Comparison of ENCODE assay signal across 19 cellular contexts in the genomic region with DNA sequence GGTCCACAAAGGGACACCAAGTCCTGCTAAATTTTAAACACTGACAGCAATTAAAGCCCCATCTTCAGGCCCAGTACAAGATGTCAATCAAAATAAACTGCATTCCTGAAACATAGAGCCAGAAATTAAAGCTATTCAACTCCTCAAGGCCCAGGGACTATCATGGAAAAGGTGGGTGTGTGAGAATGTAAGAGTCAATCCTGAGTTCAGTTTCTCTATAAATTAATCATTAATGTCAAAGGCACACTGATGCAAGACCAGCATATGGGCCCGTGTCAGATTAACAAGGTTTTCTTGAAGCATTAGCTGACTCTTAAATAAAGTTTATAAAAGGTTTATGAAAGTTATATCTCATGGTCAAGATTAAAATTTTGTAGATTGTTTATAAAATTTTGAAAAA. TPM values are rescaled to one million over a fixed set of nuclear protein-coding genes. Genes with fewer than 3 reads are reported as not detected.
DNase-seq lines count a peak whose midpoint lies in the region; ATAC-seq, FAIRE-seq and TF ChIP-seq lines count a peak whose summit lies in the region.
"Had no signal": no experiment of that assay in that cellular context is flagged by ENCODE, and none has a peak within 500 bp of the region (broad histone marks: within the 10 kb centered on the region; RNA-seq: fewer than 3 reads in every experiment).

No MANE protein-coding gene starts in this region.

- no TSS peak for BruUV-seq in HepG2 (replicated peaks; lab: Mats Ljungman, UMichigan)
- no TSS peak for BruUV-seq in OCI-LY7 (replicated peaks; lab: Mats Ljungman, UMichigan)

- H3K27me3 ChIP-seq in liver (ENCODE audit: control insufficient read depth in 4 of 4, insufficient read depth in 4 of 4, low read length in 3 of 4) (no peaks in the 10 kb centered on the region), HepG2 (ENCODE audit: control insufficient read depth in 1 of 2, insufficient read depth in 2 of 2, low read length in 2 of 2) (no peaks in the 10 kb centered on the region), right lobe of liver (no peaks in the 10 kb centered on the region)

- ATAC-seq in HepG2 (no peak), right lobe of liver (peak in 3 of 4 donors; percentile 60 to 70 (median 63))
- ATAC-seq: CD8-positive, alpha-beta T cell; GM12878 had no signal

- no peaks in the 10 kb centered on the region for H3K79me2 ChIP-seq in HepG2 (ENCODE audit: insufficient read depth, low read length)
- H3K79me2 ChIP-seq in OCI-LY7 (ENCODE audit: insufficient read depth, low read depth, low read length) = no peaks in the 10 kb centered on the region

- H3K4me3 ChIP-seq in liver (ENCODE audit: low read depth in 1 of 3, low read length in 3 of 3) (no peak overlapping the region), HepG2 (replicated peaks in 1 of 3; ENCODE audit: insufficient read depth in 1 of 3, low read depth in 2 of 3, low read length in 3 of 3) (no peak overlapping the region), right lobe of liver (no peak overlapping the region), OCI-LY7 (ENCODE audit: low read depth, low read length, poor library complexity, severe bottlenecking) (no peak overlapping the region)
- H3K4me3 ChIP-seq: GM12878, GM23248 had no signal

- H3K4me1 Mint-ChIP-seq in osteocyte (ENCODE audit: unreplicated experiment) = no peaks in the 10 kb centered on the region
- H3K4me1 Mint-ChIP-seq: CD4-positive, CD25-positive, alpha-beta regulatory T cell had no signal

- H3K4me1 ChIP-seq in liver (ENCODE audit: control insufficient read depth in 4 of 4, insufficient read depth in 4 of 4, low read length in 3 of 4) (no peaks in the 10 kb centered on the region), HepG2 (ENCODE audit: insufficient read depth, low read length) (no peaks in the 10 kb centered on the region), right lobe of liver (no peaks in the 10 kb centered on the region), OCI-LY7 (ENCODE audit: insufficient read depth, low read length, poor library complexity, severe bottlenecking) (peaks cover 17% of the 10 kb centered on the region)
- H3K4me1 ChIP-seq: Caco-2 had no signal

- H3K4me2 ChIP-seq in HepG2 (ENCODE audit: low read depth, low read length) = no peak overlapping the region
- no peak overlapping the region for H3K4me2 ChIP-seq in OCI-LY7 (ENCODE audit: low read length)

- DNase-seq in HepG2 (ENCODE audit: low spot score) (no peak), kidney tubule cell (ENCODE audit: low spot score) (peak; percentile 44), right lobe of liver (no peak), osteocyte (ENCODE audit: extremely low spot score, unreplicated experiment) (no peak), OCI-LY7 (ENCODE audit: low spot score) (no peak), NCI-H2171 (lab: John Stamatoyannopoulos, UW) (no peak)
- DNase-seq: 8988T; C1 segment of cervical spinal cord; Caco-2; CD4-positive, CD25-positive, alpha-beta regulatory T cell; CD8-positive, alpha-beta T cell; DMS153; DND-41; GM23248; H7; HCEC 1CT had no signal

- H3K36me3 ChIP-seq in liver (ENCODE audit: control insufficient read depth in 4 of 4, insufficient read depth in 3 of 4, low read depth in 1 of 4, low read length in 3 of 4) (no peaks in the 10 kb centered on the region), HepG2 (replicated peaks in 1 of 2; ENCODE audit: control insufficient read depth in 1 of 2, insufficient read depth in 2 of 2, low read length in 2 of 2) (no peaks in the 10 kb centered on the region), right lobe of liver (no peaks in the 10 kb centered on the region), OCI-LY7 (ENCODE audit: insufficient read depth, low read length) (no peaks in the 10 kb centered on the region; the same call in 1 of the 2 replicates)

- in situ Hi-C loops in HepG2 (cut with HindIII; ENCODE audit: extremely low pct_ligation_motif_present, low pct_unique_long_range_greater_than_20kb) = no loop called here

- H3K9ac ChIP-seq in liver (ENCODE audit: low read depth in 1 of 2, low read length in 2 of 2) (no peak overlapping the region), HepG2 (ENCODE audit: insufficient read depth, low read depth, low read length) (no peak overlapping the region)
- H3K9ac ChIP-seq: GM23248 had no signal

- no peaks in the 10 kb centered on the region for H4K20me1 ChIP-seq in HepG2 (ENCODE audit: insufficient read depth, low read length)
- H4K20me1 ChIP-seq in OCI-LY7 (ENCODE audit: insufficient read depth, low read length) = no peaks in the 10 kb centered on the region

- 37% methylated on average over 1 of the region's 1 CpG for WGBS in liver
- 7% methylated on average over 1 of the region's 1 CpG for WGBS in HepG2 (ENCODE audit: low lambda C conversion rate)
- 17% methylated on average over 1 of the region's 1 CpG for WGBS in right lobe of liver (ENCODE audit: insufficient coverage, low coverage, low lambda C conversion rate, missing lambda C conversion rate)

- H3K9me3 ChIP-seq in liver (ENCODE audit: control insufficient read depth in 4 of 4, low read length in 3 of 4) (no peaks in the 10 kb centered on the region), HepG2 (ENCODE audit: low read length) (no peaks in the 10 kb centered on the region), right lobe of liver (no peaks in the 10 kb centered on the region), OCI-LY7 (ENCODE audit: low read length) (peaks cover 32% of the 10 kb centered on the region; the same call in 1 of the 2 replicates)
- H3K9me3 ChIP-seq: Caco-2 had no signal

- no peak for FAIRE-seq in HepG2 (lab: Jason Lieb, UNC)
- FAIRE-seq: GM12878, H1 had no signal

- POLR2A ChIA-PET in HepG2 (lab: Yijun Ruan, JAX) = no interaction called here
- POLR2A ChIA-PET in OCI-LY7 (lab: Charles Lee) = interaction anchor here (0.7 to 1.4 kb wide), 2 partner anchors 8 to 12 kb away, joined by 3 to 4 read pairs; no protein-coding TSS in a partner anchor

- H3K4me3 Mint-ChIP-seq in osteocyte (ENCODE audit: unreplicated experiment) = no peak overlapping the region
- H3K4me3 Mint-ChIP-seq: CD4-positive, CD25-positive, alpha-beta regulatory T cell; CD8-positive, alpha-beta T cell had no signal

- no peaks in the 10 kb centered on the region for H3K9me2 ChIP-seq in OCI-LY7 (ENCODE audit: insufficient read depth, low read length)

- TF ChIP-seq EP300 in HepG2 (IDR thresholded peaks at IDR 0.05; ENCODE audit: low read depth in 2 of 2, low read length in 2 of 2) (no peak), HepG2 (CRISPR knock-in tag; IDR thresholded peaks at IDR 0.05; ENCODE audit: borderline replicate concordance) (no peak)

- no peak overlapping the region for H2AFZ ChIP-seq in HepG2 (ENCODE audit: low read length)
- H2AFZ ChIP-seq in OCI-LY7 (ENCODE audit: low read length) = no peak overlapping the region
- H2AFZ ChIP-seq: GM23248 had no signal

- TF ChIP-seq RAD21 in liver (IDR thresholded peaks at IDR 0.05) = no peak
- no peak for TF ChIP-seq RAD21 in HepG2 (CRISPR knock-in tag; IDR thresholded peaks at IDR 0.05)

- no peak overlapping the region for H3K27ac ChIP-seq in liver (ENCODE audit: low read depth in 1 of 2, low read length in 2 of 2)
- H3K27ac ChIP-seq in HepG2 (ENCODE audit: extremely low read length, insufficient read depth, low read length) = no peak overlapping the region
- H3K27ac ChIP-seq in right lobe of liver = no peak overlapping the region
- no peak overlapping the region for H3K27ac ChIP-seq in OCI-LY7 (ENCODE audit: low read depth, low read length, poor library complexity, severe bottlenecking)
- H3K27ac ChIP-seq: GM23248 had no signal

- H3K9me3 Mint-ChIP-seq in osteocyte (ENCODE audit: unreplicated experiment) = no peaks in the 10 kb centered on the region

- TF ChIP-seq POLR2A in HepG2 (IDR thresholded peaks at IDR 0.05; ENCODE audit: insufficient read depth in 1 of 2, low read depth in 2 of 2, low read length in 2 of 2) = no peak
- no peak for TF ChIP-seq POLR2A in right lobe of liver (IDR thresholded peaks at IDR 0.05)

- H3K36me3 Mint-ChIP-seq in osteocyte (ENCODE audit: unreplicated experiment) = no peaks in the 10 kb centered on the region
- H3K36me3 Mint-ChIP-seq: CD4-positive, CD25-positive, alpha-beta regulatory T cell; CD8-positive, alpha-beta T cell had no signal

- H3K27me3 Mint-ChIP-seq in osteocyte (ENCODE audit: unreplicated experiment) = no peaks in the 10 kb centered on the region

- TF ChIP-seq CTCF in liver (IDR thresholded peaks at IDR 0.05; ENCODE audit: low read depth, low read length, missing input control) (no peak), HepG2 (CRISPR knock-in tag; IDR thresholded peaks at IDR 0.05) (no peak), right lobe of liver (IDR thresholded peaks at IDR 0.05) (no peak), osteocyte (IDR thresholded peaks at IDR 0.05) (no peak), OCI-LY7 (conservative IDR thresholded peaks at IDR 0.05; ENCODE audit: low read length) (no peak)

- CTCF ChIA-PET in HepG2 (lab: Yijun Ruan, JAX; ENCODE audit: low intra/inter-chr PET ratio, low total read pairs) (no interaction called here), OCI-LY7 (lab: Charles Lee; ENCODE audit: unreplicated experiment) (no interaction called here)

- H3K27ac Mint-ChIP-seq in osteocyte (ENCODE audit: unreplicated experiment) = no peak overlapping the region
- H3K27ac Mint-ChIP-seq: CD4-positive, CD25-positive, alpha-beta regulatory T cell; CD8-positive, alpha-beta T cell had no signal

- intact Hi-C loops in HepG2 (cut with micrococcal nuclease; ENCODE audit: unreplicated experiment) = no loop called here
- intact Hi-C loops in right lobe of liver (cut with DNase I) = no loop called here
- intact Hi-C loops in OCI-LY7 (cut with micrococcal nuclease; ENCODE audit: unreplicated experiment) = no loop called here

RNA-seq across cellular contexts. Expression of gene LRRK2, which starts 13.6 kb away (rescaled TPM):
- total RNA-seq in liver (10 to 100 TPM in 1 of 2 donors, 1 to 10 TPM in 1; 6.9 to 11.5 TPM), HepG2 (2016; rRNA removed; fragmentation: Illumina TruSeq; extraction: Trizol) (not detected in 2 replicates), right lobe of liver (10 to 100 TPM in 1 of 6 experiments, 1 to 10 TPM in 5; 4.1 to 19.1 (median 6.1) TPM), osteocyte (not detected in 2 replicates), OCI-LY7 (2022) (22.6 and 28.4 TPM in 2 replicates)
- polyA plus RNA-seq in liver (1 to 10 TPM; 1.5 to 2.9 TPM), HepG2 (2011; rRNA removed) (not detected in 2 replicates)
- not detected in 2 replicates for total RNA-seq in HepG2 (2016; cell fraction: cytosol; rRNA removed; fragmentation: Illumina TruSeq; extraction: Trizol; ENCODE audit: low read depth)
- not detected in 2 replicates for total RNA-seq in HepG2 (2016; cell fraction: insoluble cytoplasmic fraction; rRNA removed; fragmentation: Illumina TruSeq; extraction: Trizol)
- total RNA-seq in HepG2 (2016; cell fraction: membrane; rRNA removed; fragmentation: Illumina TruSeq; extraction: Trizol) = not detected in 2 replicates
- total RNA-seq in HepG2 (2016; cell fraction: nucleus; rRNA removed; fragmentation: Illumina TruSeq; extraction: Trizol) = not detected in 2 replicates
- not detected in 2 replicates for polyA plus RNA-seq in HepG2 (2011; cell fraction: cytosol; rRNA removed)
- 0.02 TPM in 2 replicates for polyA plus RNA-seq in HepG2 (2011; cell fraction: nucleus; rRNA removed)
- polyA plus RNA-seq in HepG2 (2012) = not detected in 2 replicates
- not detected in 2 replicates for polyA plus RNA-seq in HepG2 (2016; cell fraction: cytosol; fragmentation: Illumina TruSeq; extraction: Trizol; ENCODE audit: low read depth)
- not detected in 2 replicates for polyA plus RNA-seq in HepG2 (2016; cell fraction: insoluble cytoplasmic fraction; fragmentation: Illumina TruSeq; extraction: Trizol; ENCODE audit: low read depth)
- polyA plus RNA-seq in HepG2 (2016; cell fraction: membrane; fragmentation: Illumina TruSeq; extraction: Trizol; ENCODE audit: low read depth) = not detected in 2 replicates
- not detected in 2 replicates for polyA plus RNA-seq in HepG2 (2016; cell fraction: nucleus; fragmentation: Illumina TruSeq; extraction: Trizol; ENCODE audit: insufficient read depth, low read depth)
- polyA minus RNA-seq in HepG2 (2011; rRNA and poly(A)+ RNA removed; ENCODE audit: low replicate concordance) = 0.21 TPM in 1 of 2 replicates, not detected in the other
- not detected in 2 replicates for polyA minus RNA-seq in HepG2 (2011; cell fraction: cytosol; rRNA and poly(A)+ RNA removed)
- not detected in 2 replicates for polyA minus RNA-seq in HepG2 (2011; cell fraction: nucleus; rRNA and poly(A)+ RNA removed)
- total RNA-seq in OCI-LY7 (2014; rRNA removed; shearing (Covaris generic)) = 5.9 and 10.1 TPM in 2 replicates
